Comparison of ENCODE assay signal across 1 cellular context in the genomic region with DNA sequence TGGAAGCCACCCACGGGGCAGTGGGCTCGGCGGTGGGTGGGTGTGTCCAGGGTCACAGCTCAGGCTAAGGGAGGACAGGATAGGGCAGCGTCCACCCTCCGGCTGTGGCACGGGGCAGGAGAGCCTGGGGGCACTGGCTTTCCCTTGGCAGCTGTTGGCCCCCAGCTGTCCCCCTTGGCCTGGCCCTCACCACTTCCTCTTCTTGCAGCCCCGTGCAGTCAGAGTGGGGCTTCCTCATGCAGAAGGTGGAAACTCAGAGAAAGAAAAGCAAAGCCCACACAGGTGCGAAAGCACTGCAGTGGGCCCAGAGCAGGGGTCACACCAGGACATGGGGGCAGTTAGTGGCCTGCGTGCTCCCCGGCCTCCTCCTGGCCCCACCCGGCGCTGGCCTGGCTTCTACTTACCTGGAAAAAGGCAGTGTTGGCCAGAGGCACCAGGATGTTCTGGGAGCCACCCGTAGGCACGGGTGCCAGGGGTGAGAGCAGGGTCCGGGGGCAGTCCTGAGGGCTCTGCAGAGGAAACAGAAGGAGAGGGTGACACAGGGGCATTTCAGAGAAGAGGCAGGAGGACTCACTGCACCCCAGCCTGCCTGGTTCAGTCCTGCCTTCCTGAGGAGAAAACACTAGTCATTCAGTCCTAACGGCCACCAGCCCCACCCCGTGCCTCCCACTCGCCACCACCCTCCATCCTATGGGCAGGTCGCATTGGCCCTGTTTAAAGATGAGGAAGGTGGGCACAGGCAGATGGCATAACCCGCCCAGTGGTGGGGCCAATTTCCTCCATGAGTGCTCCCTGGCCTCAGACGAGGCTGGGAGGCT.
TF ChIP-seq lines count a peak whose summit lies in the region.

No MANE protein-coding gene starts in this region.

TF ChIP-seq in H1, 55 proteins besides CTCF, POLR2A, EP300 and RAD21:
- TF ChIP-seq, protein P1, sequence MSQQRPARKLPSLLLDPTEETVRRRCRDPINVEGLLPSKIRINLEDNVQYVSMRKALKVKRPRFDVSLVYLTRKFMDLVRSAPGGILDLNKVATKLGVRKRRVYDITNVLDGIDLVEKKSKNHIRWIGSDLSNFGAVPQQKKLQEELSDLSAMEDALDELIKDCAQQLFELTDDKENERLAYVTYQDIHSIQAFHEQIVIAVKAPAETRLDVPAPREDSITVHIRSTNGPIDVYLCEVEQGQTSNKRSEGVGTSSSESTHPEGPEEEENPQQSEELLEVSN (IDR thresholded peaks at IDR 0.05), result no peak
- TF ChIP-seq TAF7 (optimal IDR thresholded peaks at IDR 0.05; ENCODE audit: borderline replicate concordance, low read depth, low read length) (no peak), SRF (IDR thresholded peaks at IDR 0.05; ENCODE audit: low read depth, low read length) (no peak), TAF1 (IDR thresholded peaks at IDR 0.05; ENCODE audit: low read depth, low read length) (no peak), SAP30 (IDR thresholded peaks at IDR 0.05; ENCODE audit: insufficient read depth, insufficient replicate concordance, low read length) (no peak), ASH2L (IDR thresholded peaks at IDR 0.05; ENCODE audit: low read length) (no peak), SP2 (IDR thresholded peaks at IDR 0.05; ENCODE audit: low read length) (no peak), GABPA (IDR thresholded peaks at IDR 0.05; ENCODE audit: borderline replicate concordance, insufficient read depth, low read length) (no peak), KDM4A (IDR thresholded peaks at IDR 0.05; ENCODE audit: low read depth, low read length, severe bottlenecking) (no peak), SP4 (IDR thresholded peaks at IDR 0.05; ENCODE audit: low read length) (no peak), SIX5 (IDR thresholded peaks at IDR 0.05; ENCODE audit: low read depth, low read length) (no peak), CHD2 (IDR thresholded peaks at IDR 0.05; ENCODE audit: low read length) (no peak), SUZ12 (IDR thresholded peaks at IDR 0.05; ENCODE audit: low read length) (no peak)
- TF ChIP-seq, protein P2, sequence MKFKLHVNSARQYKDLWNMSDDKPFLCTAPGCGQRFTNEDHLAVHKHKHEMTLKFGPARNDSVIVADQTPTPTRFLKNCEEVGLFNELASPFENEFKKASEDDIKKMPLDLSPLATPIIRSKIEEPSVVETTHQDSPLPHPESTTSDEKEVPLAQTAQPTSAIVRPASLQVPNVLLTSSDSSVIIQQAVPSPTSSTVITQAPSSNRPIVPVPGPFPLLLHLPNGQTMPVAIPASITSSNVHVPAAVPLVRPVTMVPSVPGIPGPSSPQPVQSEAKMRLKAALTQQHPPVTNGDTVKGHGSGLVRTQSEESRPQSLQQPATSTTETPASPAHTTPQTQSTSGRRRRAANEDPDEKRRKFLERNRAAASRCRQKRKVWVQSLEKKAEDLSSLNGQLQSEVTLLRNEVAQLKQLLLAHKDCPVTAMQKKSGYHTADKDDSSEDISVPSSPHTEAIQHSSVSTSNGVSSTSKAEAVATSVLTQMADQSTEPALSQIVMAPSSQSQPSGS (IDR thresholded peaks at IDR 0.05; ENCODE audit: low read length), result no peak
